ENCODE assay signal across 32 cellular contexts in the genomic region with DNA sequence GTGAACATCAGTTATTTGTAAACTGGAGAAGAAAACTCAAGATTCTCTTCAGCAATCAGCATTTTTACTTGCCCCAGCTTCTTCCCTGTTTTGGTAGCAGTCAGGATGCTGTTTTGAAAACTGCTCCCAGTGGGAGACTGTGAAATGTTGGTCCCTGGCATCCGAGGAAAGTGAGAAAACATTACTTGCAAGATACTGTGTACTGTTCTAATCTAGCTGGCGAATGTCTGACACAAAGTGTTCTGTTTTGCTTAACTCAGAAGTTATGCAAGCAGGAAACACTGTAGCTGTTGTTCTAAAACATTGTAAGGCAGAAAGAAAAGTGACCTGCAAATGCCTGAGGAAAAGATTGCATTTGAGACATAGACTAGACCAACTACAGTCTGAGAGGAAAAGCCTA.
A peak's percentile ranks its signal among the peaks of the same experiment; 100 is the strongest.
DNase-seq lines count a peak whose midpoint lies in the region; ATAC-seq and TF ChIP-seq lines count a peak whose summit lies in the region.
"Had no signal": no experiment of that assay in that cellular context is flagged by ENCODE, and none has a peak within 500 bp of the region (broad histone marks: within the 10 kb centered on the region; RNA-seq: fewer than 3 reads in every experiment).

No MANE protein-coding gene starts in this region.

- WGBS in right cardiac atrium = 30% methylated on average over 2 of the region's 2 CpGs

- TF ChIP-seq CTCF in right atrium auricular region (IDR thresholded peaks at IDR 0.05) = no peak

- POLR2A ChIA-PET in activated CD4-positive, alpha-beta memory T cell treated with anti-CD3 and anti-CD28 coated beads, Interleukin-2, amount 10 ng/mL, durations not matched to agents 7 days and 5 days (lab: Charles Lee) = no interaction called here

- peaks cover 17% of the 10 kb centered on the region for H3K9me3 Mint-ChIP-seq in activated CD4-positive, alpha-beta memory T cell treated with anti-CD3 and anti-CD28 coated beads, Interleukin-2, amount 10 ng/mL, durations not matched to agents 7 days and 5 days

- no peaks in the 10 kb centered on the region for H3K4me1 Mint-ChIP-seq in activated CD4-positive, alpha-beta memory T cell treated with anti-CD3 and anti-CD28 coated beads, Interleukin-2, amount 10 ng/mL, durations not matched to agents 7 days and 5 days
- H3K4me1 Mint-ChIP-seq: B cell had no signal

- intact Hi-C loops in Right ventricle myocardium inferior (cut with DNase I) (no loop called here), right cardiac atrium (cut with DNase I) (no loop called here), sciatic nerve (cut with DNase I) (no loop called here)

- no peaks in the 10 kb centered on the region for H3K27me3 Mint-ChIP-seq in activated CD4-positive, alpha-beta memory T cell treated with anti-CD3 and anti-CD28 coated beads, Interleukin-2, amount 10 ng/mL, durations not matched to agents 7 days and 5 days
- H3K27me3 Mint-ChIP-seq: B cell had no signal

- H3K4me1 ChIP-seq in right atrium auricular region (no peaks in the 10 kb centered on the region), right cardiac atrium (ENCODE audit: control insufficient read depth, insufficient read depth, low read length) (no peaks in the 10 kb centered on the region)
- H3K4me1 ChIP-seq: Caco-2, HAP-1 had no signal

- H3K36me3 ChIP-seq in right atrium auricular region = no peaks in the 10 kb centered on the region
- H3K36me3 ChIP-seq: HAP-1 had no signal

- no peak overlapping the region for H3K4me3 Mint-ChIP-seq in activated CD4-positive, alpha-beta memory T cell treated with anti-CD3 and anti-CD28 coated beads, Interleukin-2, amount 10 ng/mL, durations not matched to agents 7 days and 5 days
- H3K4me3 Mint-ChIP-seq: B cell; CD8-positive, alpha-beta T cell; HFFc6 had no signal

- H3K36me3 Mint-ChIP-seq in activated CD4-positive, alpha-beta memory T cell treated with anti-CD3 and anti-CD28 coated beads, Interleukin-2, amount 10 ng/mL, durations not matched to agents 7 days and 5 days (ENCODE audit: low read depth) = no peaks in the 10 kb centered on the region
- H3K36me3 Mint-ChIP-seq: CD8-positive, alpha-beta T cell had no signal

- no peak for DNase-seq in Right ventricle myocardium inferior (ENCODE audit: missing footprints)
- DNase-seq in right atrium auricular region (ENCODE audit: low spot score) = no peak
- DNase-seq in right cardiac atrium = peak in 1 of 3 donors; percentile 19
- no peak for DNase-seq in sciatic nerve (ENCODE audit: low spot score)
- DNase-seq in activated CD4-positive, alpha-beta memory T cell treated with anti-CD3 and anti-CD28 coated beads, Interleukin-2, amount 10 ng/mL, durations not matched to agents 7 days and 5 days = no peak
- DNase-seq in NCI-H2227 (lab: John Stamatoyannopoulos, UW; ENCODE audit: unreplicated experiment) = no peak
- no peak for DNase-seq in NCI-H1092 (lab: John Stamatoyannopoulos, UW)
- DNase-seq: Caco-2; CD8-positive, alpha-beta T cell; DMS 273 treated with DMSO at 0.1 percent for 48 hours; DMS79; EL; GDM1; GM23248; HFFc6; Kasumi-1; NCI-H1105; NCI-H1436 treated with DMSO at 0.1 percent for 48 hours; NCI-H1930; NCI-H2107; NCI-H446; NCI-H524 treated with DMSO at 0.1 percent for 48 hours; NCI-H774; SIG-M5 had no signal

- H3K27ac ChIP-seq in right atrium auricular region = peak overlapping the region in 1 of 2 donors; percentile 24
- H3K27ac ChIP-seq in right cardiac atrium (ENCODE audit: low read length) = no peak overlapping the region
- H3K27ac ChIP-seq: 22Rv1, C4-2B, GM23248, RWPE1 had no signal

- ATAC-seq in Right ventricle myocardium inferior (peak; percentile 97), right cardiac atrium (peak; percentile 90 to 96), sciatic nerve (peak; percentile 86)
- ATAC-seq: CD8-positive, alpha-beta T cell; GM12878; K562; Panc1 had no signal

- CTCF ChIA-PET in activated CD4-positive, alpha-beta memory T cell treated with anti-CD3 and anti-CD28 coated beads, Interleukin-2, amount 10 ng/mL, durations not matched to agents 7 days and 5 days (lab: Charles Lee) = no interaction called here

- peaks cover 5 to 38% of the 10 kb centered on the region in 2 donors for H3K9me3 ChIP-seq in right atrium auricular region
- H3K9me3 ChIP-seq in right cardiac atrium (ENCODE audit: control insufficient read depth, low read length) = peaks cover 6% of the 10 kb centered on the region
- H3K9me3 ChIP-seq: HAP-1 had no signal

- H3K4me3 ChIP-seq in right atrium auricular region (no peak overlapping the region), right cardiac atrium (ENCODE audit: low read length) (no peak overlapping the region)
- H3K4me3 ChIP-seq: GM12878, GM23248, HAP-1, K562 had no signal

- no peaks in the 10 kb centered on the region for H3K27me3 ChIP-seq in right atrium auricular region
- no peaks in the 10 kb centered on the region for H3K27me3 ChIP-seq in right cardiac atrium (ENCODE audit: control insufficient read depth, insufficient read depth)

- no peak overlapping the region for H3K27ac Mint-ChIP-seq in activated CD4-positive, alpha-beta memory T cell treated with anti-CD3 and anti-CD28 coated beads, Interleukin-2, amount 10 ng/mL, durations not matched to agents 7 days and 5 days
- H3K27ac Mint-ChIP-seq: B cell; CD8-positive, alpha-beta T cell; HFFc6 had no signal
